29 cellular contexts compared by ENCODE assay signal in the genomic region with DNA sequence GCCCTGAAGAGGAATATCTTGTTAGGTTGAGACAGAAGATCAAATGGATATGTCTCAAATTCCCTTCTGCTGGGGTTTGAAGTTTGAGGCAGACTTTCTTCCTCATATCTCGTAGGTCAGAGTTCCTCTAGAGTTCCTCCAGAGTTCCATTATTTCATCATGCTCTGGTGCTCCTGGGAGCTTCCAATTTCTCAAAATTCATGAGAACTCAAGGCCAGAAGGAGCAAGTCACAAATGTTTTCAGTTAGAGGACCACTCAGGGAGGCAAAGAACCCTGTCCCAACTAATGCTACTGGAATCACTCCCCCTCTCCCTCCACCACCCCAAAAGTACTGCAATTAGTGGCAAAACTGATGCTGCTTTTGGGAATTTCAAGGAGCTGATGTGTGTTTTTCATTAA.
"Had no signal": no experiment of that assay in that cellular context is flagged by ENCODE, and none has a peak within 500 bp of the region (broad histone marks: within the 10 kb centered on the region; RNA-seq: fewer than 3 reads in every experiment).

No MANE protein-coding gene starts in this region.

- ATAC-seq: activated CD4-positive, CD25-positive, alpha-beta regulatory T cell treated with anti-CD3 and anti-CD28 coated beads, Interleukin-2, amount 50 U/mL, for 24 hours; gastrocnemius medialis; natural killer cell; right lobe of liver; stimulated activated naive CD8-positive, alpha-beta T cell treated with anti-CD3 and anti-CD28 coated beads, Interleukin-15, Interleukin-2, amounts not matched to agents 100 U/mL and 50 U/mL, for 24 hours had no signal

- H3K9me3 ChIP-seq: gastrocnemius medialis, right lobe of liver, testis, transverse colon had no signal

- H3K9ac ChIP-seq: neural progenitor cell had no signal

- H3K4me3 Mint-ChIP-seq: activated naive CD4-positive, alpha-beta T cell treated with anti-CD3 and anti-CD28 coated beads for 36 hours; activated naive CD8-positive, alpha-beta T cell treated with anti-CD3 and anti-CD28 coated beads for 36 hours; activated T-helper 1 cell treated with anti-CD3 and anti-CD28 coated beads, Interleukin-12 subunit alpha, Interleukin-12 subunit beta, Interleukin-2, Interleukin-4 antibody, amounts not matched to agents 30 ng/mL and 10 ng/mL and 1 ng/mL, durations not matched to agents 14 hours and 24 hours and 36 hours; memory B cell; natural killer cell; neural progenitor cell; T-helper 1 cell treated with Interleukin-12 subunit alpha and Interleukin-12 subunit beta and Interleukin-4 antibody, amounts not matched to agents 30 μg/mL and 1 μg/mL, for 36 hours had no signal

- H3K4me1 ChIP-seq: gastrocnemius medialis, neural progenitor cell, right lobe of liver, testis, transverse colon had no signal

- H3K27me3 Mint-ChIP-seq: activated naive CD8-positive, alpha-beta T cell treated with anti-CD3 and anti-CD28 coated beads for 36 hours had no signal

- H3K27ac ChIP-seq: brain microvascular endothelial cell, gastrocnemius medialis, hepatocyte, neural progenitor cell, right lobe of liver, skin epidermis, testis, transverse colon, WERI-Rb-1 had no signal

- H3K9me3 Mint-ChIP-seq: activated naive CD4-positive, alpha-beta T cell treated with anti-CD3 and anti-CD28 coated beads for 36 hours; activated T-helper 1 cell treated with anti-CD3 and anti-CD28 coated beads, Interleukin-12 subunit alpha, Interleukin-12 subunit beta, Interleukin-2, Interleukin-4 antibody, amounts not matched to agents 30 ng/mL and 10 ng/mL and 1 ng/mL, durations not matched to agents 14 hours and 24 hours and 36 hours; memory B cell; natural killer cell; neural progenitor cell; T-helper 1 cell treated with Interleukin-12 subunit alpha and Interleukin-12 subunit beta and Interleukin-4 antibody, amounts not matched to agents 30 μg/mL and 1 μg/mL, for 36 hours had no signal

- H3K27ac Mint-ChIP-seq: activated naive CD4-positive, alpha-beta T cell treated with anti-CD3 and anti-CD28 coated beads for 36 hours; activated naive CD8-positive, alpha-beta T cell treated with anti-CD3 and anti-CD28 coated beads for 36 hours; activated T-helper 1 cell treated with anti-CD3 and anti-CD28 coated beads, Interleukin-12 subunit alpha, Interleukin-12 subunit beta, Interleukin-2, Interleukin-4 antibody, amounts not matched to agents 30 ng/mL and 10 ng/mL and 1 ng/mL, durations not matched to agents 14 hours and 24 hours and 36 hours; memory B cell; natural killer cell; neural progenitor cell; T-helper 1 cell treated with Interleukin-12 subunit alpha and Interleukin-12 subunit beta and Interleukin-4 antibody, amounts not matched to agents 30 μg/mL and 1 μg/mL, for 36 hours had no signal

- H3K36me3 ChIP-seq: brain microvascular endothelial cell, gastrocnemius medialis, neural progenitor cell, right lobe of liver, transverse colon, WERI-Rb-1 had no signal

- H3K27me3 ChIP-seq: brain microvascular endothelial cell, gastrocnemius medialis, hepatocyte, neural progenitor cell, right lobe of liver, testis, transverse colon had no signal

- H3K4me1 Mint-ChIP-seq: memory B cell, natural killer cell had no signal

- H3K4me3 ChIP-seq: gastrocnemius medialis, hepatocyte, neural progenitor cell, right lobe of liver, skin epidermis, testis, transverse colon had no signal

- H3K36me3 Mint-ChIP-seq: activated naive CD8-positive, alpha-beta T cell treated with anti-CD3 and anti-CD28 coated beads for 36 hours; memory B cell; natural killer cell; neural progenitor cell had no signal

- DNase-seq: activated CD4-positive, alpha-beta T cell treated with anti-CD3 and anti-CD28 coated beads for 48 hours; activated CD4-positive, alpha-beta T cell treated with anti-CD3 and anti-CD28 coated beads, Interleukin-2, amount 50 U/mL, for 48 hours; activated CD8-positive, alpha-beta memory T cell treated with anti-CD3 and anti-CD28 coated beads for 24 hours; activated effector memory CD4-positive, alpha-beta T cell treated with anti-CD3 and anti-CD28 coated beads, Interleukin-2, amount 50 U/mL, for 16 hours; activated naive CD4-positive, alpha-beta T cell treated with anti-CD3 and anti-CD28 coated beads for 36 hours; activated naive CD8-positive, alpha-beta T cell treated with anti-CD3 and anti-CD28 coated beads for 36 hours; brain microvascular endothelial cell; caudate nucleus; gastrocnemius medialis; glutamatergic neuron; islet precursor cell; natural killer cell; occipital lobe; right lobe of liver; stimulated activated CD4-positive, alpha-beta T cell treated with anti-CD3 and anti-CD28 coated beads, Interleukin-12 subunit alpha, Interleukin-12 subunit beta, amount 100 ng/mL, for 4 hours; stimulated activated CD4-positive, alpha-beta T cell treated with anti-CD3 and anti-CD28 coated beads, Interleukin-4, amount 100 ng/mL, for 1 hour; stimulated activated naive CD8-positive, alpha-beta T cell treated with anti-CD3 and anti-CD28 coated beads, Interleukin-15, Interleukin-2, amounts not matched to agents 100 U/mL and 50 U/mL, for 24 hours; SW 1271; T-helper 9 cell; testis; transverse colon; WERI-Rb-1 had no signal
